Comparison of ENCODE assay signal across 25 cellular contexts in genomic region chr10:87695074-87695473, GRCh38.
"Had no signal": no experiment of that assay in that cellular context is flagged by ENCODE, and none has a peak within 500 bp of the region (broad histone marks: within the 10 kb centered on the region; RNA-seq: fewer than 3 reads in every experiment).

No MANE protein-coding gene starts in this region.

- H3K27ac Mint-ChIP-seq: activated CD4-positive, alpha-beta memory T cell treated with anti-CD3 and anti-CD28 coated beads, Interleukin-2, amount 10 ng/mL, durations not matched to agents 7 days and 5 days; activated CD4-positive, alpha-beta T cell treated with anti-CD3 and anti-CD28 coated beads, Interleukin-2, amount 10 ng/mL, durations not matched to agents 7 days and 5 days; activated T-cell treated with anti-CD3 and anti-CD28 coated beads, Interleukin-2, amount 50 U/mL, for 24 hours; activated T-helper 17 cell treated with anti-CD3 and anti-CD28 coated beads, Interleukin-2, amount 50 U/mL, for 72 hours; endodermal cell; natural killer cell treated with Interleukin-12 subunit alpha and Interleukin-12 subunit beta and Interleukin-15 and Interleukin-18, amount 100 ng/mL, for 72 hours; stimulated activated naive B cell treated with anti-CD40 and anti-IgM and Interleukin-4, amounts not matched to agents 10 μg/mL and 1 μg/mL and 100 μg/mL, for 72 hours; T-helper 17 cell; WTC11 had no signal

- H3K27me3 ChIP-seq: brain microvascular endothelial cell, esophagus squamous epithelium, right atrium auricular region, stomach, thyroid gland, upper lobe of right lung had no signal

- H3K27ac ChIP-seq: brain microvascular endothelial cell, esophagus squamous epithelium, right atrium auricular region, thyroid gland, upper lobe of right lung had no signal

- ATAC-seq: activated T-helper 17 cell treated with anti-CD3 and anti-CD28 coated beads, Interleukin-2, amount 50 U/mL, for 72 hours; natural killer cell treated with Interleukin-12 subunit alpha and Interleukin-12 subunit beta and Interleukin-15 and Interleukin-18, amount 100 ng/mL, for 72 hours; stimulated activated naive B cell treated with anti-CD40 and anti-IgM and Interleukin-4, amounts not matched to agents 10 μg/mL and 1 μg/mL and 100 μg/mL, for 72 hours; T-helper 17 cell; upper lobe of right lung; WTC11 had no signal

- H3K9me3 ChIP-seq: esophagus squamous epithelium, right atrium auricular region, stomach, thyroid gland, upper lobe of right lung had no signal

- DNase-seq: activated CD4-positive, alpha-beta memory T cell treated with anti-CD3 and anti-CD28 coated beads, Interleukin-2, amount 10 ng/mL, durations not matched to agents 7 days and 5 days; activated CD4-positive, alpha-beta T cell treated with anti-CD3 and anti-CD28 coated beads for 1 hour; activated CD4-positive, alpha-beta T cell treated with anti-CD3 and anti-CD28 coated beads, Interleukin-2, amount 10 ng/mL, durations not matched to agents 7 days and 5 days; activated CD8-positive, alpha-beta memory T cell treated with anti-CD3 and anti-CD28 coated beads, Interleukin-2, amount 50 U/mL, for 48 hours; activated gamma-delta T cell treated with Interleukin-2 at 50 U/mL for 16 hours; activated naive CD4-positive, alpha-beta T cell treated with anti-CD3 and anti-CD28 coated beads, Interleukin-2, amount 50 U/mL, for 16 hours; activated T-cell treated with anti-CD3 and anti-CD28 coated beads, Interleukin-2, amount 50 U/mL, for 24 hours; amniotic stem cell; brain microvascular endothelial cell; endodermal cell; esophagus squamous epithelium; foreskin melanocyte; glutamatergic neuron; kidney; stimulated activated CD4-positive, alpha-beta T cell treated with anti-CD3 and anti-CD28 coated beads, Interleukin-15, amount 100 ng/mL, for 24 hours; stimulated activated CD4-positive, alpha-beta T cell treated with anti-CD3 and anti-CD28 coated beads, Interleukin-2, amount 100 ng/mL, for 24 hours; stimulated activated naive B cell treated with anti-CD40 and anti-IgM and Interleukin-4, amounts not matched to agents 10 μg/mL and 1 μg/mL and 100 μg/mL, for 72 hours; stomach; T-helper 17 cell; thyroid gland; upper lobe of right lung had no signal

- H3K36me3 ChIP-seq: brain microvascular endothelial cell, esophagus squamous epithelium, right atrium auricular region, stomach, thyroid gland, upper lobe of right lung had no signal

- H3K36me3 Mint-ChIP-seq: natural killer cell treated with Interleukin-12 subunit alpha and Interleukin-12 subunit beta and Interleukin-15 and Interleukin-18, amount 100 ng/mL, for 72 hours; stimulated activated naive B cell treated with anti-CD40 and anti-IgM and Interleukin-4, amounts not matched to agents 10 μg/mL and 1 μg/mL and 100 μg/mL, for 72 hours; WTC11 had no signal

- H3K4me3 Mint-ChIP-seq: activated CD4-positive, alpha-beta memory T cell treated with anti-CD3 and anti-CD28 coated beads, Interleukin-2, amount 10 ng/mL, durations not matched to agents 7 days and 5 days; activated CD4-positive, alpha-beta T cell treated with anti-CD3 and anti-CD28 coated beads, Interleukin-2, amount 10 ng/mL, durations not matched to agents 7 days and 5 days; activated T-cell treated with anti-CD3 and anti-CD28 coated beads, Interleukin-2, amount 50 U/mL, for 24 hours; activated T-helper 17 cell treated with anti-CD3 and anti-CD28 coated beads, Interleukin-2, amount 50 U/mL, for 72 hours; endodermal cell; natural killer cell treated with Interleukin-12 subunit alpha and Interleukin-12 subunit beta and Interleukin-15 and Interleukin-18, amount 100 ng/mL, for 72 hours; stimulated activated naive B cell treated with anti-CD40 and anti-IgM and Interleukin-4, amounts not matched to agents 10 μg/mL and 1 μg/mL and 100 μg/mL, for 72 hours; WTC11 had no signal

- H3K4me3 ChIP-seq: esophagus squamous epithelium, right atrium auricular region, stomach, thyroid gland, upper lobe of right lung had no signal

- H3K4me1 Mint-ChIP-seq: activated CD4-positive, alpha-beta memory T cell treated with anti-CD3 and anti-CD28 coated beads, Interleukin-2, amount 10 ng/mL, durations not matched to agents 7 days and 5 days; activated CD4-positive, alpha-beta T cell treated with anti-CD3 and anti-CD28 coated beads, Interleukin-2, amount 10 ng/mL, durations not matched to agents 7 days and 5 days; activated T-helper 17 cell treated with anti-CD3 and anti-CD28 coated beads, Interleukin-2, amount 50 U/mL, for 72 hours; endodermal cell; stimulated activated naive B cell treated with anti-CD40 and anti-IgM and Interleukin-4, amounts not matched to agents 10 μg/mL and 1 μg/mL and 100 μg/mL, for 72 hours; T-helper 17 cell had no signal

- H3K9me3 Mint-ChIP-seq: activated CD4-positive, alpha-beta memory T cell treated with anti-CD3 and anti-CD28 coated beads, Interleukin-2, amount 10 ng/mL, durations not matched to agents 7 days and 5 days; activated CD4-positive, alpha-beta T cell treated with anti-CD3 and anti-CD28 coated beads, Interleukin-2, amount 10 ng/mL, durations not matched to agents 7 days and 5 days; activated T-cell treated with anti-CD3 and anti-CD28 coated beads, Interleukin-2, amount 50 U/mL, for 24 hours; activated T-helper 17 cell treated with anti-CD3 and anti-CD28 coated beads, Interleukin-2, amount 50 U/mL, for 72 hours; endodermal cell; natural killer cell treated with Interleukin-12 subunit alpha and Interleukin-12 subunit beta and Interleukin-15 and Interleukin-18, amount 100 ng/mL, for 72 hours; stimulated activated naive B cell treated with anti-CD40 and anti-IgM and Interleukin-4, amounts not matched to agents 10 μg/mL and 1 μg/mL and 100 μg/mL, for 72 hours; WTC11 had no signal

- H3K4me1 ChIP-seq: right atrium auricular region had no signal
